Comparison of ENCODE assay signal across 27 cellular contexts in genomic region chr2:7803515-7803914, GRCh38.
"Had no signal": no experiment of that assay in that cellular context is flagged by ENCODE, and none has a peak within 500 bp of the region (broad histone marks: within the 10 kb centered on the region; RNA-seq: fewer than 3 reads in every experiment).

No MANE protein-coding gene starts in this region.

- H3K4me2 ChIP-seq: hepatocyte, neural progenitor cell had no signal

- H3K9ac ChIP-seq: neural progenitor cell had no signal

- H3K4me3 ChIP-seq: hepatocyte, left ventricle myocardium inferior, lung, neural progenitor cell, pancreas, prostate gland, skin epidermis, spleen, tibial nerve, uterus had no signal

- H3K27me3 ChIP-seq: hepatocyte, neural progenitor cell, pancreas, spleen, tibial nerve, uterus had no signal

- DNase-seq: islet precursor cell; left ventricle myocardium inferior; mesendoderm; naive B cell; natural killer cell; nephron progenitor cell; pancreas; posterior cingulate gyrus; retina; right cardiac atrium; spleen; stimulated activated CD4-positive, alpha-beta T cell treated with anti-CD3 and anti-CD28 coated beads, Interleukin-1b, Interleukin-23, amount 100 ng/mL, for 48 hours; stimulated activated CD4-positive, alpha-beta T cell treated with anti-CD3 and anti-CD28 coated beads, Interleukin-2, amount 100 ng/mL, for 48 hours; stimulated activated CD4-positive, alpha-beta T cell treated with anti-CD3 and anti-CD28 coated beads, Interleukin-4, amount 100 ng/mL, for 4 hours; stimulated activated CD8-positive, alpha-beta memory T cell treated with anti-CD3 and anti-CD28 coated beads, Interleukin-4, amount 100 ng/mL, for 48 hours; stimulated activated naive CD4-positive, alpha-beta T cell treated with Interleukin-2 at 50 U/mL for 16 hours; stimulated activated naive CD8-positive, alpha-beta T cell treated with anti-CD3 and anti-CD28 coated beads, Interleukin-15, amount 100 ng/mL, for 72 hours; substantia nigra; uterus had no signal

- H3K36me3 ChIP-seq: left ventricle myocardium inferior, neural progenitor cell, pancreas, prostate gland, spleen, tibial nerve, uterus had no signal

- H3K4me1 ChIP-seq: left ventricle myocardium inferior, neural progenitor cell, pancreas, prostate gland, spleen, tibial nerve, uterus had no signal

- H3K79me2 ChIP-seq: hepatocyte had no signal

- ATAC-seq: natural killer cell; pancreas; right cardiac atrium; sciatic nerve; stimulated activated memory B cell treated with anti-CD40 and anti-IgM and Interleukin-4, amounts not matched to agents 10 μg/mL and 1 μg/mL and 100 μg/mL, for 72 hours; stimulated activated naive CD8-positive, alpha-beta T cell treated with anti-CD3 and anti-CD28 coated beads, Interleukin-15, amount 100 ng/mL, for 72 hours had no signal

- H3K9me3 ChIP-seq: pancreas, prostate gland, uterus had no signal

- H3K27ac ChIP-seq: hepatocyte, left ventricle myocardium inferior, neural progenitor cell, pancreas, prostate gland, skin epidermis, spleen, tibial nerve, uterus had no signal

- H2AFZ ChIP-seq: hepatocyte, neural progenitor cell had no signal
